8 cellular contexts compared by ENCODE assay signal in genomic region chr6:42782689-42783176, GRCh38. TPM values are rescaled to one million over a fixed set of nuclear protein-coding genes. Genes with fewer than 3 reads are reported as not detected.
DNase-seq lines count a peak whose midpoint lies in the region; TF ChIP-seq lines count a peak whose summit lies in the region.

No MANE protein-coding gene starts in this region.

- H4K20me1 ChIP-seq in OCI-LY1 (ENCODE audit: insufficient read depth, low read length) = no peaks in the 10 kb centered on the region

- H3K4me3 ChIP-seq in OCI-LY1 (ENCODE audit: low read depth, low read length, poor library complexity, severe bottlenecking) = peak overlapping the region; percentile 78
- peak overlapping the region; percentile 81 for H3K4me3 ChIP-seq in epithelial cell of proximal tubule (ENCODE audit: low read depth, low read length)

- H3K9me2 ChIP-seq in OCI-LY1 (ENCODE audit: low read depth, low read length) = no peaks in the 10 kb centered on the region

- peaks cover 71% of the 10 kb centered on the region for H3K4me1 ChIP-seq in OCI-LY1 (ENCODE audit: insufficient read depth, low read length, severe bottlenecking)

- H3K27me3 ChIP-seq in OCI-LY1 (ENCODE audit: insufficient read depth, low read length) = no peaks in the 10 kb centered on the region

- peak; percentile 63 to 75 for DNase-seq in NCI-H524 (lab: John Stamatoyannopoulos, UW)
- DNase-seq in NCI-H524 treated with DMSO at 0.1 percent for 48 hours (lab: John Stamatoyannopoulos, UW) = no peak
- DNase-seq in HUDEP-2 (lab: John Stamatoyannopoulos, UW; ENCODE audit: unreplicated experiment in 76 of 76) = peak in 66 of 76 experiments; percentile 25 to 87 (median 73)
- DNase-seq in activated T-cell treated with anti-CD3 and anti-CD28 coated beads for 48 hours (ENCODE audit: low read depth) = peak; percentile 60
- DNase-seq in epithelial cell of proximal tubule (ENCODE audit: low read depth) = no peak
- peak; percentile 76 for DNase-seq in mucosa of gallbladder (ENCODE audit: low spot score)
- DNase-seq in stimulated activated CD8-positive, alpha-beta memory T cell treated with anti-CD3 and anti-CD28 coated beads, Interleukin-4, amount 100 ng/mL, for 1 hour (ENCODE audit: low read depth in 2 of 2, low spot score in 1 of 2) = peak; percentile 55 to 61

- no peak for TF ChIP-seq CTCF in OCI-LY1 (IDR thresholded peaks at IDR 0.05; ENCODE audit: low read length)
- TF ChIP-seq CTCF in epithelial cell of proximal tubule (conservative IDR thresholded peaks at IDR 0.05; ENCODE audit: low read depth, low read length) = no peak

- H3K9ac ChIP-seq in OCI-LY1 (ENCODE audit: low read length) = peak overlapping the region; percentile 96

- peak overlapping the region; percentile 89 for H3K27ac ChIP-seq in OCI-LY1 (ENCODE audit: low read depth, low read length, poor library complexity, severe bottlenecking)

- peaks cover 13% of the 10 kb centered on the region; the same call in 1 of the 2 replicates for H3K36me3 ChIP-seq in OCI-LY1 (ENCODE audit: insufficient read depth, low read length)

- H3F3A ChIP-seq in OCI-LY1 (ENCODE audit: insufficient read depth, low read length) = no peaks in the 10 kb centered on the region

- H2AFZ ChIP-seq in OCI-LY1 (ENCODE audit: low read length) = no peak overlapping the region

- no peaks in the 10 kb centered on the region for H3K9me3 ChIP-seq in OCI-LY1 (ENCODE audit: low read length)

- H3K4me2 ChIP-seq in OCI-LY1 (ENCODE audit: low read length) = peak overlapping the region; percentile 90

- peaks cover 44% of the 10 kb centered on the region for H3K79me2 ChIP-seq in OCI-LY1 (ENCODE audit: insufficient read depth, low read length)

RNA-seq across cellular contexts. Expression of gene BICRAL, which starts 0.9 kb away (rescaled TPM):
- total RNA-seq in epithelial cell of proximal tubule = 2.7 and 2.9 TPM in 2 replicates
- 18.1 TPM for total RNA-seq in mucosa of gallbladder

RNA-seq across cellular contexts. Expression of gene TBCC, which starts 36.8 kb away (rescaled TPM):
- total RNA-seq in epithelial cell of proximal tubule = 25.4 and 49.0 TPM in 2 replicates
- 19.7 TPM for total RNA-seq in mucosa of gallbladder

Comparison
In these comparisons a context has a peak if more than half of its experiments do, and no peak if none do; other contexts are left out.
1. DNase-seq: peak in NCI-H524 (2 of 2), HUDEP-2 (66 of 76), activated T-cell treated with anti-CD3 and anti-CD28 coated beads for 48 hours (single experiment), mucosa of gallbladder (single experiment) and stimulated activated CD8-positive, alpha-beta memory T cell treated with anti-CD3 and anti-CD28 coated beads, Interleukin-4, amount 100 ng/mL, for 1 hour (2 of 2); none in NCI-H524 treated with DMSO at 0.1 percent for 48 hours (single experiment) and epithelial cell of proximal tubule (single experiment).